In genomic region chr19:46976845-46977320, GRCh38 we compare ENCODE assay signal across 10 cellular contexts. TPM values are rescaled to one million over a fixed set of nuclear protein-coding genes. Genes with fewer than 3 reads are reported as not detected.
DNase-seq lines count a peak whose midpoint lies in the region; ATAC-seq and TF ChIP-seq lines count a peak whose summit lies in the region.
"Had no signal": no experiment of that assay in that cellular context is flagged by ENCODE, and none has a peak within 500 bp of the region (broad histone marks: within the 10 kb centered on the region; RNA-seq: fewer than 3 reads in every experiment).

No MANE protein-coding gene starts in this region.

- DNase-seq in Right ventricle myocardium inferior (ENCODE audit: missing footprints) (no peak), cardiac septum (ENCODE audit: low spot score) (no peak), dermis blood vessel endothelial cell (peak; percentile 39), lower lobe of right lung (no peak), aorta (peak in 1 of 2 donors; percentile 84), OCI-M2 (lab: John Stamatoyannopoulos, UW; ENCODE audit: unreplicated experiment) (no peak), NCI-H748 (lab: John Stamatoyannopoulos, UW; ENCODE audit: unreplicated experiment) (no peak), Karpas-422 (no peak)
- DNase-seq: activated T-cell treated with anti-CD3 and anti-CD28 coated beads for 4 hours; stimulated activated CD4-positive, alpha-beta T cell treated with anti-CD3 and anti-CD28 coated beads, Interleukin-15, amount 100 ng/mL, for 24 hours had no signal

- H3K79me2 ChIP-seq in Karpas-422 (ENCODE audit: low read length), result peaks cover 49% of the 10 kb centered on the region

- H3K27ac ChIP-seq in lower lobe of right lung (peak overlapping the region; percentile 74), aorta (ENCODE audit: low read depth in 1 of 2, low read length in 2 of 2) (peak overlapping the region; percentile 64 to 90), Karpas-422 (ENCODE audit: low read length) (no peak overlapping the region)

- H3K4me2 ChIP-seq in Karpas-422 (ENCODE audit: low read depth, low read length, poor library complexity, severe bottlenecking), result no peak overlapping the region

- H3K4me1 ChIP-seq in lower lobe of right lung (peaks cover 52% of the 10 kb centered on the region), aorta (ENCODE audit: control insufficient read depth in 1 of 2, insufficient read depth in 2 of 2, low read length in 2 of 2) (peaks cover 11 to 18% of the 10 kb centered on the region in 2 donors), Karpas-422 (ENCODE audit: low read length) (no peaks in the 10 kb centered on the region)

- ATAC-seq in Right ventricle myocardium inferior (peak; percentile 42), lower lobe of right lung (peak; percentile 47 to 59), aorta (ENCODE audit: low FRiP score) (peak; percentile 55)

- H4K20me1 ChIP-seq in Karpas-422 (ENCODE audit: insufficient read depth, low read depth, low read length), result peaks cover 6% of the 10 kb centered on the region; the same call in 1 of the 2 replicates

- no peak overlapping the region for H3K4me3 ChIP-seq in lower lobe of right lung
- no peak overlapping the region for H3K4me3 ChIP-seq in aorta (ENCODE audit: low read length in 2 of 2)
- H3K4me3 ChIP-seq in Karpas-422 (ENCODE audit: low read length), result no peak overlapping the region

- TF ChIP-seq CTCF in lower lobe of right lung (IDR thresholded peaks at IDR 0.05), result no peak

- H2AFZ ChIP-seq in Karpas-422 (ENCODE audit: low read length), result no peak overlapping the region

- no peak overlapping the region for H3K9ac ChIP-seq in Karpas-422 (ENCODE audit: low read length)

- no peaks in the 10 kb centered on the region for H3K36me3 ChIP-seq in lower lobe of right lung
- no peaks in the 10 kb centered on the region for H3K36me3 ChIP-seq in aorta (ENCODE audit: control insufficient read depth in 1 of 2, insufficient read depth in 2 of 2, low read length in 1 of 2)
- no peaks in the 10 kb centered on the region for H3K36me3 ChIP-seq in Karpas-422 (ENCODE audit: insufficient read depth, low read length)

- intact Hi-C loops in Right ventricle myocardium inferior (cut with DNase I), result no loop called here
- intact Hi-C loops in cardiac septum (cut with DNase I), result loop anchor here (5.0 kb wide), 2 partner anchors 115 to 240 kb away; partner anchors contain the start of gene ARHGAP35
- intact Hi-C loops in lower lobe of right lung (cut with DNase I), result no loop called here
- intact Hi-C loops in aorta (cut with DNase I), result loop anchor here (5.0 kb wide), 2 partner anchors 35 to 50 kb away; no protein-coding TSS in a partner anchor

- no peaks in the 10 kb centered on the region for H3K9me2 ChIP-seq in Karpas-422 (replicated peaks; ENCODE audit: insufficient read depth, low read length)

- no peaks in the 10 kb centered on the region for H3K9me3 ChIP-seq in lower lobe of right lung
- H3K9me3 ChIP-seq in aorta (ENCODE audit: control insufficient read depth, low read length), result no peaks in the 10 kb centered on the region
- H3K9me3 ChIP-seq in Karpas-422 (ENCODE audit: low read length), result no peaks in the 10 kb centered on the region

- WGBS in aorta, 2 donors, result 3 to 5% methylated on average over 8 of the region's 8 CpGs

- H3K27me3 ChIP-seq in lower lobe of right lung (ENCODE audit: low read depth) (no peaks in the 10 kb centered on the region), aorta (ENCODE audit: control insufficient read depth in 1 of 2, insufficient read depth in 2 of 2, low read length in 1 of 2) (no peaks in the 10 kb centered on the region), Karpas-422 (ENCODE audit: low read length) (no peaks in the 10 kb centered on the region)

RNA-seq across cellular contexts. Expression of gene NPAS1, which starts 42.8 kb away (rescaled TPM):
- not detected for total RNA-seq in Right ventricle myocardium inferior
- total RNA-seq in cardiac septum, result 0.54 TPM
- total RNA-seq in dermis blood vessel endothelial cell, result 0.05 and 0.17 TPM in 2 replicates
- 1.8 TPM for total RNA-seq in lower lobe of right lung
- total RNA-seq in aorta, result 1 to 10 TPM; 1.0 to 9.8 TPM
- 10 to 100 TPM in 1 of 2 donors, 1 to 10 TPM in 1; 2.3 to 11.1 TPM for polyA plus RNA-seq in aorta
- total RNA-seq in Karpas-422 (2014; rRNA removed; shearing (Covaris generic); ENCODE audit: low replicate concordance), result 4.8 and 5.7 TPM in 2 replicates

Comparison
In these comparisons a context has a peak if more than half of its experiments do, and no peak if none do; other contexts are left out.
1. intact Hi-C loops: an anchor here in cardiac septum (5.0 kb wide) and aorta (5.0 kb wide); none called in Right ventricle myocardium inferior and lower lobe of right lung.